In genomic region chr3:136713961-136714514, GRCh38 we compare ENCODE assay signal across 24 cellular contexts. TPM values are rescaled to one million over a fixed set of nuclear protein-coding genes. Genes with fewer than 3 reads are reported as not detected.
DNase-seq lines count a peak whose midpoint lies in the region; ATAC-seq and TF ChIP-seq lines count a peak whose summit lies in the region.
"Had no signal": no experiment of that assay in that cellular context is flagged by ENCODE, and none has a peak within 500 bp of the region (broad histone marks: within the 10 kb centered on the region; RNA-seq: fewer than 3 reads in every experiment).

No MANE protein-coding gene starts in this region.

- intact Hi-C loops in left lung (cut with DNase I): no loop called here
- intact Hi-C loops in spleen (cut with DNase I; ENCODE audit: low total_unique reads): no loop called here

- H3K36me3 ChIP-seq in left lung (no peaks in the 10 kb centered on the region), spleen (peaks cover 0 to 18% (median 0%) of the 10 kb centered on the region in 6 donors)
- H3K36me3 ChIP-seq: prostate gland, vagina, WERI-Rb-1 had no signal

- H3K27ac ChIP-seq in left lung: peak overlapping the region; percentile 2 to 76
- peak overlapping the region in 7 of 8 donors; percentile 5 to 89 (median 77) for H3K27ac ChIP-seq in spleen
- H3K27ac ChIP-seq: 22Rv1, esophagus squamous epithelium, prostate gland, vagina, WERI-Rb-1 had no signal

- H3K4me1 ChIP-seq in left lung (peaks cover 0 to 39% of the 10 kb centered on the region in 2 donors), spleen (peaks cover 0 to 73% (median 12%) of the 10 kb centered on the region in 6 donors)
- H3K4me1 ChIP-seq: esophagus squamous epithelium, prostate gland had no signal

- no peak for TF ChIP-seq POLR2A in spleen (IDR thresholded peaks at IDR 0.05)

- H3K27me3 ChIP-seq in left lung (no peaks in the 10 kb centered on the region), spleen (replicated peaks in 1 of 7) (no peaks in the 10 kb centered on the region)
- H3K27me3 ChIP-seq: esophagus squamous epithelium, vagina had no signal

- ATAC-seq in left lung: peak; percentile 95
- ATAC-seq: activated T-helper 17 cell treated with anti-CD3 and anti-CD28 coated beads, Interleukin-2, amount 50 U/mL, for 72 hours had no signal

- 68 to 86% (median 79%) methylated on average over 14 of the region's 14 CpGs for WGBS in spleen, 5 donors

- peak; percentile 56 for DNase-seq in NK-92 treated with Interleukin-12 subunit alpha and Interleukin-12 subunit beta, amount 100 ng/mL, for 24 hours (lab: John Stamatoyannopoulos, UW)
- DNase-seq in NK-92 (lab: John Stamatoyannopoulos, UW; ENCODE audit: unreplicated experiment): no peak
- DNase-seq in SIG-M5 (lab: John Stamatoyannopoulos, UW): peak; percentile 93
- peak; percentile 59 to 80 for DNase-seq in left lung
- DNase-seq in spleen: peak; percentile 83
- no peak for DNase-seq in germinal center (ENCODE audit: low spot score)
- DNase-seq in DMS79 treated with DMSO at 0.1 percent for 48 hours (lab: John Stamatoyannopoulos, UW): no peak
- no peak for DNase-seq in activated CD4-positive, CD25-positive, alpha-beta regulatory T cell treated with anti-CD3 and anti-CD28 coated beads, Interleukin-2, amount 50 U/mL, for 72 hours
- DNase-seq: activated CD8-positive, alpha-beta memory T cell treated with anti-CD3 and anti-CD28 coated beads, Interleukin-2, amount 50 U/mL, for 4 hours; aorta; CD4-positive, CD25-positive, alpha-beta regulatory T cell; esophagus squamous epithelium; foreskin melanocyte; NCI-H1417 treated with DMSO at 0.1 percent for 48 hours; NCI-H345; NCI-H748 treated with DMSO at 0.1 percent for 48 hours; nucleus accumbens; stimulated activated naive CD4-positive, alpha-beta T cell treated with Interleukin-2 at 50 U/mL for 16 hours; T-helper 9 cell; WERI-Rb-1 had no signal

- no peak overlapping the region for H3K4me3 ChIP-seq in left lung
- peak overlapping the region in 1 of 8 donors; percentile 27 for H3K4me3 ChIP-seq in spleen
- H3K4me3 ChIP-seq: esophagus squamous epithelium, prostate gland, vagina had no signal

- TF ChIP-seq CTCF in left lung (IDR thresholded peaks at IDR 0.05) (no peak), spleen (IDR thresholded peaks at IDR 0.05 in 8 of 11, conservative IDR thresholded peaks at IDR 0.05 in 3 of 11) (no peak)

- H3K9me3 ChIP-seq in left lung: no peaks in the 10 kb centered on the region
- H3K9me3 ChIP-seq in spleen: no peaks in the 10 kb centered on the region
- H3K9me3 ChIP-seq: esophagus squamous epithelium, prostate gland, vagina had no signal

RNA-seq across cellular contexts. Expression of gene STAG1, which starts 38.1 kb away (rescaled TPM):
- total RNA-seq in left lung: 10 to 100 TPM; 29.6 to 41.4 TPM
- total RNA-seq in spleen: 10 to 100 TPM; 40.0 to 61.6 (median 51.9) TPM
- 1 to 10 TPM; 7.2 to 9.2 (median 8.5) TPM for polyA plus RNA-seq in spleen

Comparison
In these comparisons a context has a peak if more than half of its experiments do, and no peak if none do; other contexts are left out.
1. DNase-seq: peak in NK-92 treated with Interleukin-12 subunit alpha and Interleukin-12 subunit beta, amount 100 ng/mL, for 24 hours (single experiment), SIG-M5 (single experiment), left lung (2 of 2) and spleen (single experiment); none in NK-92 (single experiment), germinal center (single experiment), DMS79 treated with DMSO at 0.1 percent for 48 hours (single experiment) and activated CD4-positive, CD25-positive, alpha-beta regulatory T cell treated with anti-CD3 and anti-CD28 coated beads, Interleukin-2, amount 50 U/mL, for 72 hours (single experiment).